1 cellular context compared by ENCODE assay signal in genomic region chr1:212860713-212861581, GRCh38.
TF ChIP-seq lines count a peak whose summit lies in the region.

No MANE protein-coding gene starts in this region.

TF ChIP-seq in HepG2, 621 proteins besides CTCF, POLR2A, EP300 and RAD21:
- TF ChIP-seq SNAPC4 (CRISPR knock-in tag; IDR thresholded peaks at IDR 0.05) (no peak), ZNF576 (CRISPR knock-in tag; IDR thresholded peaks at IDR 0.05) (no peak), NR2C2 (CRISPR knock-in tag; IDR thresholded peaks at IDR 0.05; ENCODE audit: borderline replicate concordance) (no peak), PAWR (CRISPR knock-in tag; IDR thresholded peaks at IDR 0.05; ENCODE audit: borderline replicate concordance) (no peak), PRMT3 (CRISPR knock-in tag; IDR thresholded peaks at IDR 0.05; ENCODE audit: borderline replicate concordance, low read depth) (no peak), FOXK2 (IDR thresholded peaks at IDR 0.05) (no peak), ZNF33B (CRISPR knock-in tag; IDR thresholded peaks at IDR 0.05) (no peak)
TF ChIP-seq in HepG2: peak in this region for 0.
